ENCODE assay signal across 1 cellular context in the genomic region with DNA sequence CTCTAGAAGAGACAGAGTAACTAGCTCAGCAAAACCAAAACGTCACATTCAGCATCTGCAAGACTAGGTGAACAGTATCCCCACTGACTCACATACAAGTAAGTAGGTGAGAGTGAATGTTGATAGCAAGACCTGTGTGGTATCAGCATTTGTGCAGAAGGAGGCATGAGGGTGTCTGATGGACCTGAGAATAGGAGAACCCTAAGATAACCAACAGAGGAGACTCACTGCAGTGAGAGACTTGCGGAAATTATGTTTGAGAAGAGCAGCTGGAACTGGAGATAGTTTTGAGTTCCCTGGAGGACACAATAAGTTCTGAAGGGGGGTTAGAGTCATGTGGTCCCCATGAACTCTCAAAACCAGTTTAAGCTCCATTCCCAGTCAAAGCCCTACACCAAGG.
TF ChIP-seq lines count a peak whose summit lies in the region.

No MANE protein-coding gene starts in this region.

TF ChIP-seq in IMR-90, 13 proteins besides CTCF, POLR2A, EP300 and RAD21:
- no peak for TF ChIP-seq RCOR1 (IDR thresholded peaks at IDR 0.05; ENCODE audit: insufficient replicate concordance, low read length)
